In the genomic region with DNA sequence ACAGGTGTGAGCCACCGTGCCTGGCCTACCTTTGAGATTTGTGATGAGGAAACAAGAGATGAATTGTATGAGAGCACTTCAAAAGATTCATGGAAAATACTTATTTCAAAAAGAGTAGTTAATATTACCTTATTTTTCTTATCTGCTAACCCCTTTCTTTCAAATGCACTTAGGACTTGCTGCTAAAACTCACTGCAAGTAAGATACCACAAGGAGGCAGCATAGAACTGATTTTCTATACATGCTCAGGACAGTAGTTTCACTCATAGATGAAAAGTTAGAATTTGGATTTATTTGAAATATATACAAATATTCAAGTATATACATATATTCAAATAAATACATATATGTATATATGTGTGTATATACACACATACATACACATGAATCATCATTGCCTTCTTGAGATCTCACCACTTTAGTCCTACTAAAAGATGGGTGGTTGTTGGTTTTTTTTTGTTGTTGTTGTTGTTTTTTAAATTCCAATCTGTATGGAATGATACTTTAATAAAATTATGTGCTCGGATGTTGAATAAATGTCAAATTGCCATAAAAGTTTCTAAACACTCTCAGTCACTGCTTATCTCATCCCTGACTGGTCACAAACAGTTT, we compare ENCODE assay signal across 7 cellular contexts. TPM values are rescaled to one million over a fixed set of nuclear protein-coding genes. Genes with fewer than 3 reads are reported as not detected.
DNase-seq lines count a peak whose midpoint lies in the region; ATAC-seq and TF ChIP-seq lines count a peak whose summit lies in the region.

No MANE protein-coding gene starts in this region.

- H3K4me1 ChIP-seq in sigmoid colon, result peaks cover 0 to 38% (median 28%) of the 10 kb centered on the region in 4 donors

- no peak for ATAC-seq in HG03039 (IDR thresholded peaks at IDR 0.05; ENCODE audit: unreplicated experiment)

- WGBS in sigmoid colon, 2 donors, result 57 to 81% methylated on average over 2 of the region's 2 CpGs

- DNase-seq in DMS53 (lab: John Stamatoyannopoulos, UW), result peak; percentile 65
- DNase-seq in HT1080 (ENCODE audit: low read depth), result peak; percentile 56
- DNase-seq in SW480 (ENCODE audit: low spot score), result peak; percentile 38
- DNase-seq in fibroblast of peridontal ligament (ENCODE audit: extremely low read depth), result peak; percentile 78
- no peak for DNase-seq in sigmoid colon
- DNase-seq in iPS-NIHi11 (ENCODE audit: low spot score), result no peak

- peak in 3 of 4 experiments; percentile 43 to 59 (median 50) for TF ChIP-seq CTCF in sigmoid colon (IDR thresholded peaks at IDR 0.05)

- H3K36me3 ChIP-seq in sigmoid colon, result peaks cover 0 to 42% (median 15%) of the 10 kb centered on the region in 4 donors

- no peak overlapping the region for H3K27ac ChIP-seq in sigmoid colon

- TF ChIP-seq POLR2A in sigmoid colon (IDR thresholded peaks at IDR 0.05), result no peak

- no peaks in the 10 kb centered on the region for H3K9me3 ChIP-seq in sigmoid colon

- H3K4me3 ChIP-seq in sigmoid colon, result no peak overlapping the region

- no peaks in the 10 kb centered on the region for H3K27me3 ChIP-seq in sigmoid colon

- TF ChIP-seq EP300 in sigmoid colon (IDR thresholded peaks at IDR 0.05), result no peak

- intact Hi-C loops in sigmoid colon (cut with DNase I), result loop anchor here (2.0 to 10.0 kb wide), 2 partner anchors 83 to 97 kb away; a partner anchor contains a TSS

RNA-seq across cellular contexts. Expression of a gene that starts 2.4 kb away (rescaled TPM):
- total RNA-seq in HT1080 (2014; rRNA removed; shearing (Covaris generic)), result 41.6 and 42.7 TPM in 2 replicates
- polyA plus RNA-seq in HT1080 (2015; cell fraction: cytosol; rRNA removed), result 48.5 and 49.6 TPM in 2 replicates
- 48.0 and 63.0 TPM in 2 replicates for polyA plus RNA-seq in HT1080 (2015; cell fraction: nucleus; rRNA removed)
- total RNA-seq in sigmoid colon, result 10 to 100 TPM; 39.1 to 80.5 (median 49.8) TPM
- polyA plus RNA-seq in sigmoid colon, result 100 to 1,000 TPM in 1 of 3 donors, 10 to 100 TPM in 2; 52.1 to 109 (median 95.5) TPM

RNA-seq across cellular contexts. Expression of a gene that starts 33.2 kb away (rescaled TPM):
- not detected in 2 replicates for total RNA-seq in HT1080 (2014; rRNA removed; shearing (Covaris generic))
- polyA plus RNA-seq in HT1080 (2015; cell fraction: cytosol; rRNA removed), result not detected in 2 replicates
- polyA plus RNA-seq in HT1080 (2015; cell fraction: nucleus; rRNA removed), result not detected in 2 replicates
- not detected for total RNA-seq in sigmoid colon
- polyA plus RNA-seq in sigmoid colon, result under 1 TPM in 1 of 3 donors, not detected in 2; 0.06 TPM

RNA-seq across cellular contexts. Expression of a gene that starts 54.3 kb away (rescaled TPM):
- total RNA-seq in HT1080 (2014; rRNA removed; shearing (Covaris generic)), result 19.6 and 27.4 TPM in 2 replicates
- 9.8 and 10.3 TPM in 2 replicates for polyA plus RNA-seq in HT1080 (2015; cell fraction: cytosol; rRNA removed)
- polyA plus RNA-seq in HT1080 (2015; cell fraction: nucleus; rRNA removed), result 18.1 and 19.0 TPM in 2 replicates
- 10 to 100 TPM; 26.6 to 35.2 (median 33.2) TPM for total RNA-seq in sigmoid colon
- 10 to 100 TPM; 10.2 to 27.4 (median 10.8) TPM for polyA plus RNA-seq in sigmoid colon

Comparison
In these comparisons a context has a peak if more than half of its experiments do, and no peak if none do; other contexts are left out.
1. DNase-seq: peak in DMS53 (single experiment), HT1080 (single experiment), SW480 (single experiment) and fibroblast of peridontal ligament (single experiment); none in sigmoid colon (single experiment) and iPS-NIHi11 (single experiment).